In genomic region chr4:38867478-38868054, GRCh38 we compare ENCODE assay signal across 8 cellular contexts. TPM values are rescaled to one million over a fixed set of nuclear protein-coding genes. Genes with fewer than 3 reads are reported as not detected.
DNase-seq lines count a peak whose midpoint lies in the region; ATAC-seq and TF ChIP-seq lines count a peak whose summit lies in the region.

Gene FAM114A1, plus strand, starts transcription at chr4:38867806. Its CDS starts 10,273 bp downstream, at chr4:38878079.

- ATAC-seq in GM18517 (IDR thresholded peaks at IDR 0.05; ENCODE audit: unreplicated experiment) (peak; percentile 77), HG02973 (IDR thresholded peaks at IDR 0.05; ENCODE audit: unreplicated experiment) (peak; percentile 86)
- ATAC-seq in activated naive CD8-positive, alpha-beta T cell treated with anti-CD3 and anti-CD28 coated beads, Interleukin-2, amount 10 ng/mL, durations not matched to agents 7 days and 5 days (ENCODE audit: low read depth): peak; percentile 84

- H3K27me3 ChIP-seq in BE2C: no peaks in the 10 kb centered on the region
- H3K27me3 ChIP-seq in neural progenitor cell: peaks cover 30% of the 10 kb centered on the region

- peaks cover 14% of the 10 kb centered on the region for H3K4me1 Mint-ChIP-seq in activated naive CD8-positive, alpha-beta T cell treated with anti-CD3 and anti-CD28 coated beads, Interleukin-2, amount 10 ng/mL, durations not matched to agents 7 days and 5 days
- peaks cover 8% of the 10 kb centered on the region for H3K4me1 Mint-ChIP-seq in neural progenitor cell

- no peaks in the 10 kb centered on the region for H4K20me1 ChIP-seq in neural progenitor cell (ENCODE audit: low read depth)

- no peaks in the 10 kb centered on the region for H3K36me3 Mint-ChIP-seq in activated naive CD8-positive, alpha-beta T cell treated with anti-CD3 and anti-CD28 coated beads, Interleukin-2, amount 10 ng/mL, durations not matched to agents 7 days and 5 days
- no peaks in the 10 kb centered on the region for H3K36me3 Mint-ChIP-seq in neural progenitor cell

- peaks cover 24% of the 10 kb centered on the region for H3K27me3 Mint-ChIP-seq in activated naive CD8-positive, alpha-beta T cell treated with anti-CD3 and anti-CD28 coated beads, Interleukin-2, amount 10 ng/mL, durations not matched to agents 7 days and 5 days
- peaks cover 2% of the 10 kb centered on the region for H3K27me3 Mint-ChIP-seq in neural progenitor cell (ENCODE audit: insufficient read depth, low read depth)

- H3K36me3 ChIP-seq in BE2C (no peaks in the 10 kb centered on the region), neural progenitor cell (no peaks in the 10 kb centered on the region)

- peak within 1 kb of the TSS; percentile 74 for H3K4me3 Mint-ChIP-seq in activated naive CD8-positive, alpha-beta T cell treated with anti-CD3 and anti-CD28 coated beads, Interleukin-2, amount 10 ng/mL, durations not matched to agents 7 days and 5 days
- H3K4me3 Mint-ChIP-seq in neural progenitor cell: peak within 1 kb of the TSS; percentile 89

- H3K27ac ChIP-seq in neural progenitor cell: no peak within 1 kb of the TSS

- peaks cover 5% of the 10 kb centered on the region for H3F3A ChIP-seq in neural progenitor cell (ENCODE audit: low read depth)

- H3K79me2 ChIP-seq in neural progenitor cell (ENCODE audit: low read depth): no peaks in the 10 kb centered on the region

- DNase-seq in BE2C (peak; percentile 72), NOMO-1 (lab: John Stamatoyannopoulos, UW; ENCODE audit: unreplicated experiment in 2 of 2) (peak; percentile 59 to 74), glomerular visceral epithelial cell (ENCODE audit: extremely low spot score) (peak; percentile 90), neural progenitor cell (ENCODE audit: low spot score) (peak; percentile 79), NCI-H2107 treated with DMSO at 0.1 percent for 48 hours (lab: John Stamatoyannopoulos, UW; ENCODE audit: unreplicated experiment) (no peak)
- DNase-seq in activated naive CD8-positive, alpha-beta T cell treated with anti-CD3 and anti-CD28 coated beads, Interleukin-2, amount 10 ng/mL, durations not matched to agents 7 days and 5 days: peak; percentile 69

- H3K4me1 ChIP-seq in BE2C: no peaks in the 10 kb centered on the region; the same call in 1 of the 2 replicates
- H3K4me1 ChIP-seq in neural progenitor cell: peaks cover 2% of the 10 kb centered on the region

- POLR2A ChIA-PET in activated naive CD8-positive, alpha-beta T cell treated with anti-CD3 and anti-CD28 coated beads, Interleukin-2, amount 10 ng/mL, durations not matched to agents 7 days and 5 days (lab: Charles Lee): interaction anchor here (1.1 kb wide), 1 partner anchor 63 kb away, joined by 4 read pairs; no protein-coding TSS in a partner anchor

- no peaks in the 10 kb centered on the region for H3K9me3 Mint-ChIP-seq in activated naive CD8-positive, alpha-beta T cell treated with anti-CD3 and anti-CD28 coated beads, Interleukin-2, amount 10 ng/mL, durations not matched to agents 7 days and 5 days
- H3K9me3 Mint-ChIP-seq in neural progenitor cell: no peaks in the 10 kb centered on the region

- peak within 1 kb of the TSS; percentile 44 for H3K27ac Mint-ChIP-seq in activated naive CD8-positive, alpha-beta T cell treated with anti-CD3 and anti-CD28 coated beads, Interleukin-2, amount 10 ng/mL, durations not matched to agents 7 days and 5 days
- H3K27ac Mint-ChIP-seq in neural progenitor cell: peak within 1 kb of the TSS; percentile 46

- H3K4me2 ChIP-seq in neural progenitor cell: peak within 1 kb of the TSS; percentile 87

- no peak for TF ChIP-seq CTCF in BE2C (IDR thresholded peaks at IDR 0.05; ENCODE audit: low read depth, low read length)
- TF ChIP-seq CTCF in neural progenitor cell (IDR thresholded peaks at IDR 0.05): no peak

- H3K4me3 ChIP-seq in BE2C (ENCODE audit: low read depth, low read length): peak within 1 kb of the TSS; percentile 60
- peak within 1 kb of the TSS; percentile 65 for H3K4me3 ChIP-seq in neural progenitor cell

- H3K9me3 ChIP-seq in BE2C (no peaks in the 10 kb centered on the region), neural progenitor cell (ENCODE audit: low read depth) (no peaks in the 10 kb centered on the region)

- peak within 1 kb of the TSS; percentile 74 for H2AFZ ChIP-seq in neural progenitor cell (replicated peaks)

- no peak within 1 kb of the TSS for H3K9ac ChIP-seq in neural progenitor cell

RNA-seq across cellular contexts. Expression of gene FAM114A1, which starts in this region (rescaled TPM):
- not detected for polyA plus RNA-seq in BE2C (2012; ENCODE audit: insufficient read depth, insufficient read length, low read depth)
- total RNA-seq in activated naive CD8-positive, alpha-beta T cell treated with anti-CD3 and anti-CD28 coated beads, Interleukin-2, amount 10 ng/mL, durations not matched to agents 7 days and 5 days: under 1 TPM; 0.33 to 0.34 TPM
- 5.1 and 7.4 TPM in 2 replicates for total RNA-seq in neural progenitor cell (ENCODE audit: low replicate concordance)

Comparison
In these comparisons a context has a peak if more than half of its experiments do, and no peak if none do; other contexts are left out.
1. Peak in DNase-seq and ATAC-seq in activated naive CD8-positive, alpha-beta T cell treated with anti-CD3 and anti-CD28 coated beads, Interleukin-2, amount 10 ng/mL, durations not matched to agents 7 days and 5 days; RNA of the gene not detected or under 1 TPM.